ENCODE assay signal across 10 cellular contexts in genomic region chr6:170086639-170087420, GRCh38.
DNase-seq lines count a peak whose midpoint lies in the region; ATAC-seq, FAIRE-seq and TF ChIP-seq lines count a peak whose summit lies in the region.
"Had no signal": no experiment of that assay in that cellular context is flagged by ENCODE, and none has a peak within 500 bp of the region (broad histone marks: within the 10 kb centered on the region; RNA-seq: fewer than 3 reads in every experiment).

No MANE protein-coding gene starts in this region.

- no peak for FAIRE-seq in urothelium cell line (lab: Jason Lieb, UNC)

- H3K4me3 Mint-ChIP-seq in natural killer cell treated with Interleukin-12 subunit alpha and Interleukin-12 subunit beta and Interleukin-15 and Interleukin-18, amount 100 ng/mL, for 72 hours, result peak overlapping the region; percentile 60

- intact Hi-C loops in Right ventricle myocardium inferior (cut with DNase I), result no loop called here
- intact Hi-C loops in left ventricle myocardium superior (cut with micrococcal nuclease), result no loop called here

- H3K27ac Mint-ChIP-seq in natural killer cell treated with Interleukin-12 subunit alpha and Interleukin-12 subunit beta and Interleukin-15 and Interleukin-18, amount 100 ng/mL, for 72 hours, result peak overlapping the region; percentile 19 to 68

- H3K27me3 Mint-ChIP-seq in natural killer cell treated with Interleukin-12 subunit alpha and Interleukin-12 subunit beta and Interleukin-15 and Interleukin-18, amount 100 ng/mL, for 72 hours, result peaks cover 0 to 2% of the 10 kb centered on the region in 2 donors

- peak; percentile 65 for DNase-seq in Right ventricle myocardium inferior (ENCODE audit: missing footprints)
- no peak for DNase-seq in left ventricle myocardium superior
- DNase-seq in coronary artery (ENCODE audit: low spot score), result peak; percentile 67
- peak; percentile 48 for DNase-seq in natural killer cell treated with Interleukin-12 subunit alpha and Interleukin-12 subunit beta and Interleukin-15 and Interleukin-18, amount 100 ng/mL, for 72 hours (ENCODE audit: low spot score)
- DNase-seq in urothelium cell line (ENCODE audit: low spot score), result peak; percentile 35
- DNase-seq in SIG-M5 treated with dmso at 0.1 percent for 504 hours (lab: John Stamatoyannopoulos, UW; ENCODE audit: unreplicated experiment), result no peak
- DNase-seq in GM13977 (ENCODE audit: low spot score), result no peak
- DNase-seq: MV-4-11, NCI-H526 treated with DMSO at 0.1 percent for 48 hours had no signal

- no peaks in the 10 kb centered on the region for H3K36me3 Mint-ChIP-seq in natural killer cell treated with Interleukin-12 subunit alpha and Interleukin-12 subunit beta and Interleukin-15 and Interleukin-18, amount 100 ng/mL, for 72 hours

- ATAC-seq in Right ventricle myocardium inferior (no peak), left ventricle myocardium superior (no peak), HG03342 (IDR thresholded peaks at IDR 0.05; ENCODE audit: unreplicated experiment) (no peak)
- ATAC-seq in natural killer cell treated with Interleukin-12 subunit alpha and Interleukin-12 subunit beta and Interleukin-15 and Interleukin-18, amount 100 ng/mL, for 72 hours, result no peak

- no peaks in the 10 kb centered on the region for H3K9me3 Mint-ChIP-seq in natural killer cell treated with Interleukin-12 subunit alpha and Interleukin-12 subunit beta and Interleukin-15 and Interleukin-18, amount 100 ng/mL, for 72 hours

- no peak overlapping the region for H3K27ac ChIP-seq in coronary artery

- no peak for TF ChIP-seq CTCF in coronary artery (IDR thresholded peaks at IDR 0.05)
- no peak for TF ChIP-seq CTCF in GM13977 (IDR thresholded peaks at IDR 0.05; ENCODE audit: extremely low read depth, insufficient read depth, missing control alignments)

- peaks cover 43 to 47% of the 10 kb centered on the region in 2 donors for H3K4me1 Mint-ChIP-seq in natural killer cell treated with Interleukin-12 subunit alpha and Interleukin-12 subunit beta and Interleukin-15 and Interleukin-18, amount 100 ng/mL, for 72 hours (ENCODE audit: low read depth in 2 of 2)

- in situ Hi-C loops in GM13977 (cut with MboI; ENCODE audit: low pct_unique_long_range_greater_than_20kb, low sequenced_read_pairs, unreplicated experiment), result no loop called here

- H3K4me3 ChIP-seq in coronary artery, result no peak overlapping the region

Comparison
In these comparisons a context has a peak if more than half of its experiments do, and no peak if none do; other contexts are left out.
1. DNase-seq: peak in Right ventricle myocardium inferior (single experiment), coronary artery (single experiment), natural killer cell treated with Interleukin-12 subunit alpha and Interleukin-12 subunit beta and Interleukin-15 and Interleukin-18, amount 100 ng/mL, for 72 hours (single experiment) and urothelium cell line (single experiment); none in left ventricle myocardium superior (single experiment), SIG-M5 treated with dmso at 0.1 percent for 504 hours (single experiment) and GM13977 (single experiment).